Comparison of ENCODE assay signal across 8 cellular contexts in the genomic region with DNA sequence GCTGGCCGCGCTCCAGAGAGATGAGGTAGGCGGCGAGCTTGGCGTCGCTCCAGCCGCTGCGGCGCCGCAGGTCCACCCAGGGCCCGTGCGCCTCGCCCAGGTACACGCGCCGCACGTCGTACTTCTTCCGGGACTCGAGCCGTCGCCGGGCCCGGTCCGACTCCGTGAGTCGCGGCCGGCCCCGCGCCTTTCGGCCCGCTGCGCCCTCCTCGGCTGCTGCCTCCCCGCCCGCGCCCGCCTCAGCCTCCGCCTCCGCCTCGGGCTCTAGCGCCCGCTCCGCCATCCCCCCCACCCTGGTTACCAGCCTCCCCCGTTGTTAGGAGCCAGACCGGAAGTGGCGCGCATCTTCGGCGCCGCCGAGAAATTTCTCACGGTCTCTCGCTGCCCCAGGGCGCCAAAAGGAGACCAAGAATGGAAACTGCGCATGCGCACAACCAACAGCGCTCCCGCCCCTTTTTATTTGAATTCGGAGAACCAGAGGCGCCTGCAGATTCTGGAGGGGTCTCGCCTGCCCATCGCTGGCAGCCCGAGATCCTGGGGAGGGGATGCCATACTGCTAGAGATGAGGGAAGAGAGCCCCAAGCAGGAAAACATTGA. TPM values are rescaled to one million over a fixed set of nuclear protein-coding genes. Genes with fewer than 3 reads are reported as not detected.
A peak's percentile ranks its signal among the peaks of the same experiment; 100 is the strongest.
DNase-seq lines count a peak whose midpoint lies in the region; ATAC-seq and TF ChIP-seq lines count a peak whose summit lies in the region.

A gene with protein sequence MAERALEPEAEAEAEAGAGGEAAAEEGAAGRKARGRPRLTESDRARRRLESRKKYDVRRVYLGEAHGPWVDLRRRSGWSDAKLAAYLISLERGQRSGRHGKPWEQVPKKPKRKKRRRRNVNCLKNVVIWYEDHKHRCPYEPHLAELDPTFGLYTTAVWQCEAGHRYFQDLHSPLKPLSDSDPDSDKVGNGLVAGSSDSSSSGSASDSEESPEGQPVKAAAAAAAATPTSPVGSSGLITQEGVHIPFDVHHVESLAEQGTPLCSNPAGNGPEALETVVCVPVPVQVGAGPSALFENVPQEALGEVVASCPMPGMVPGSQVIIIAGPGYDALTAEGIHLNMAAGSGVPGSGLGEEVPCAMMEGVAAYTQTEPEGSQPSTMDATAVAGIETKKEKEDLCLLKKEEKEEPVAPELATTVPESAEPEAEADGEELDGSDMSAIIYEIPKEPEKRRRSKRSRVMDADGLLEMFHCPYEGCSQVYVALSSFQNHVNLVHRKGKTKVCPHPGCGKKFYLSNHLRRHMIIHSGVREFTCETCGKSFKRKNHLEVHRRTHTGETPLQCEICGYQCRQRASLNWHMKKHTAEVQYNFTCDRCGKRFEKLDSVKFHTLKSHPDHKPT (minus strand): TSS at position 336 of the 597 bp plus-strand sequence. CDS start 53 bp downstream, at position 283.

- no peaks in the 10 kb centered on the region for H3F3A ChIP-seq in smooth muscle cell (ENCODE audit: low read depth)

- no peaks in the 10 kb centered on the region for H3K36me3 ChIP-seq in smooth muscle cell (ENCODE audit: low read depth)

- peak within 1 kb of the TSS; percentile 73 for H2AFZ ChIP-seq in smooth muscle cell (ENCODE audit: low read depth)

- no peaks in the 10 kb centered on the region for H3K27me3 ChIP-seq in smooth muscle cell (ENCODE audit: low read depth)

- under 1% methylated on average over 33 of the region's 65 CpGs for whole genome bisulfite sequencing in smooth muscle cell (ENCODE audit: low lambda C conversion rate)

- peak within 1 kb of the TSS; percentile 92 for H3K9ac ChIP-seq in smooth muscle cell (ENCODE audit: low read depth)

- in situ Hi-C loops in ACHN (cut with HindIII; ENCODE audit: low pct_ligation_motif_present, low pct_unique_long_range_greater_than_20kb, low sequenced_read_pairs): no loop called here
- in situ Hi-C loops in T47D (cut with HindIII; ENCODE audit: low pct_unique_long_range_greater_than_20kb, low sequenced_read_pairs): no loop called here

- H3K4me3 ChIP-seq in smooth muscle cell: peak within 1 kb of the TSS; percentile 78

- no peaks in the 10 kb centered on the region for H3K79me2 ChIP-seq in smooth muscle cell (ENCODE audit: low read depth)

- peak; percentile 30 for ATAC-seq in GM18870 (IDR thresholded peaks at IDR 0.05; ENCODE audit: unreplicated experiment)
- ATAC-seq in HG03108 (IDR thresholded peaks at IDR 0.05; ENCODE audit: unreplicated experiment): peak; percentile 38

- H3K27ac ChIP-seq in VCaP (peak within 1 kb of the TSS; percentile 92), smooth muscle cell (ENCODE audit: low read depth) (peak within 1 kb of the TSS; percentile 72)

- DNase-seq in ACHN (peak; percentile 92), NCI-H2196 (lab: John Stamatoyannopoulos, UW; ENCODE audit: unreplicated experiment) (peak; percentile 97), T47D (ENCODE audit: low read depth in 1 of 2, low spot score in 1 of 2) (peak; percentile 94 to 96), iPS-NIHi7 (ENCODE audit: extremely low spot score) (peak; percentile 97), smooth muscle cell (lab: John Stamatoyannopoulos, UW; ENCODE audit: unreplicated experiment) (peak; percentile 85)

- H3K4me1 ChIP-seq in smooth muscle cell (ENCODE audit: low read depth): peaks cover 6% of the 10 kb centered on the region

- H3K4me2 ChIP-seq in smooth muscle cell: peak within 1 kb of the TSS; percentile 87

- H4K20me1 ChIP-seq in smooth muscle cell (ENCODE audit: low read depth): no peaks in the 10 kb centered on the region

- TF ChIP-seq CTCF in VCaP (conservative IDR thresholded peaks at IDR 0.05): no peak
- TF ChIP-seq CTCF in smooth muscle cell (IDR thresholded peaks at IDR 0.05; ENCODE audit: borderline replicate concordance, insufficient read depth, poor library complexity, severe bottlenecking): no peak

- H3K9me3 ChIP-seq in smooth muscle cell (replicated peaks; ENCODE audit: low read depth): no peaks in the 10 kb centered on the region

RNA-seq across cellular contexts. Expression of the gene that starts here (rescaled TPM):
- 2.2 and 2.9 TPM in 2 replicates for total RNA-seq in smooth muscle cell
- 5.5 and 10.8 TPM in 2 replicates for polyA plus RNA-seq in smooth muscle cell

Comparison
In these comparisons a context has a peak if more than half of its experiments do, and no peak if none do; other contexts are left out.
1. Peak in every context shown above with its lines: DNase-seq, ATAC-seq, H3K4me3 ChIP-seq and H3K27ac ChIP-seq.